8 cellular contexts compared by ENCODE assay signal in genomic region chr12:67161322-67161918, GRCh38.
A peak's percentile ranks its signal among the peaks of the same experiment; 100 is the strongest.
DNase-seq lines count a peak whose midpoint lies in the region; ATAC-seq, FAIRE-seq and TF ChIP-seq lines count a peak whose summit lies in the region.

No MANE protein-coding gene starts in this region.

- CTCF ChIA-PET in H1 (lab: Charles Lee; ENCODE audit: partially characterized antibody), result interaction anchor here (0.5 to 10.9 kb wide), 33 partner anchors 8 to 1745 kb away, joined by 3 to 89 read pairs (median 4); no protein-coding TSS in a partner anchor

- 92% methylated on average over 6 of the region's 6 CpGs; no CpG with 5 or more reads in 1 of the 2 experiments for WGBS in H1 (ENCODE audit: extremely low coverage in 1 of 2, insufficient coverage in 1 of 2, insufficient read length in 1 of 2, insufficient replicate concordance in 2 of 2, low coverage in 1 of 2, low lambda C conversion rate in 2 of 2, missing lambda C conversion rate in 1 of 2), 2 experiments

- DNase-seq in CD14-positive monocyte (ENCODE audit: low spot score) (no peak), SW480 (ENCODE audit: low spot score) (peak; percentile 5), H1 (ENCODE audit: low read depth in 1 of 2, low spot score in 2 of 2) (peak in 1 of 2 experiments; percentile 61), neural crest cell (ENCODE audit: low read depth, low spot score) (peak; percentile 40), sciatic nerve (ENCODE audit: low spot score) (no peak), vagina (ENCODE audit: extremely low spot score in 2 of 2) (no peak)

- peak; percentile 75 for ATAC-seq in GM18502 (IDR thresholded peaks at IDR 0.05; ENCODE audit: poor library complexity, unreplicated experiment)
- ATAC-seq in HG03432 (IDR thresholded peaks at IDR 0.05; ENCODE audit: unreplicated experiment), result peak; percentile 75
- ATAC-seq in sciatic nerve, result no peak

- H3K9me3 Mint-ChIP-seq in CD14-positive monocyte (no peaks in the 10 kb centered on the region), neural crest cell (peaks cover 2% of the 10 kb centered on the region)

- no peak overlapping the region for H2BK20ac ChIP-seq in H1 (ENCODE audit: low read length)

- no peaks in the 10 kb centered on the region for H3K79me1 ChIP-seq in H1 (ENCODE audit: low read depth, low read length)

- H3K79me2 ChIP-seq in H1 (ENCODE audit: control insufficient read depth in 1 of 2, insufficient read depth in 2 of 2, low read length in 2 of 2), result no peaks in the 10 kb centered on the region

- no peak overlapping the region for H4K8ac ChIP-seq in H1 (ENCODE audit: extremely low read depth, insufficient read depth, low read length)

- peaks cover 2 to 4% (median 4%) of the 10 kb centered on the region in 3 donors for H3K27me3 Mint-ChIP-seq in CD14-positive monocyte (ENCODE audit: low read depth in 3 of 3)
- H3K27me3 Mint-ChIP-seq in neural crest cell (ENCODE audit: low read depth), result peaks cover 8% of the 10 kb centered on the region

- no peak overlapping the region for H3K23ac ChIP-seq in H1 (ENCODE audit: insufficient read length)

- no peak overlapping the region for H3K4ac ChIP-seq in H1 (replicated peaks; ENCODE audit: insufficient read length, low read depth, low read length)

- peak; percentile 56 to 68 for TF ChIP-seq RAD21 in H1 (IDR thresholded peaks at IDR 0.05 in 1 of 2, conservative IDR thresholded peaks at IDR 0.05 in 1 of 2; ENCODE audit: low read depth in 2 of 2, low read length in 2 of 2)

- POLR2A ChIA-PET in H1 (lab: Charles Lee; ENCODE audit: partially characterized antibody), result no interaction called here

- TF ChIP-seq POLR2A in H1 (IDR thresholded peaks at IDR 0.05; ENCODE audit: control extremely low read depth in 1 of 2, low read depth in 2 of 2, low read length in 2 of 2) (no peak), vagina (IDR thresholded peaks at IDR 0.05) (no peak)

- no peak for TF ChIP-seq EP300 in H1 (IDR thresholded peaks at IDR 0.05; ENCODE audit: borderline replicate concordance in 1 of 2, low read depth in 2 of 2, low read length in 2 of 2)

- H2BK5ac ChIP-seq in H1 (ENCODE audit: low read depth, low read length), result no peak overlapping the region

- H3K36me3 Mint-ChIP-seq in CD14-positive monocyte (no peaks in the 10 kb centered on the region), neural crest cell (ENCODE audit: low read depth) (no peaks in the 10 kb centered on the region)

- no peak overlapping the region for H3K56ac ChIP-seq in H1 (replicated peaks; ENCODE audit: insufficient read length, low read depth, low read length)

- H4K91ac ChIP-seq in H1 (replicated peaks; ENCODE audit: insufficient read length, low read length), result no peak overlapping the region

- no peak overlapping the region for H2AK5ac ChIP-seq in H1 (ENCODE audit: low read depth, low read length)

- no peak overlapping the region for H4K5ac ChIP-seq in H1 (ENCODE audit: insufficient read length, low read depth, low read length)

- H3K14ac ChIP-seq in H1 (ENCODE audit: insufficient read length), result no peak overlapping the region

- H3K27me3 ChIP-seq in H1 (replicated peaks in 1 of 4; ENCODE audit: control insufficient read depth in 3 of 4, extremely low read depth in 1 of 4, insufficient read depth in 3 of 4, low read length in 3 of 4), result no peaks in the 10 kb centered on the region
- no peaks in the 10 kb centered on the region for H3K27me3 ChIP-seq in vagina

- no peak overlapping the region for H2BK12ac ChIP-seq in H1 (ENCODE audit: low read depth, low read length)

- H3K27ac Mint-ChIP-seq in CD14-positive monocyte, result no peak overlapping the region
- H3K27ac Mint-ChIP-seq in neural crest cell (ENCODE audit: unreplicated experiment), result no peak overlapping the region

- no peak overlapping the region for H3K18ac ChIP-seq in H1 (ENCODE audit: extremely low read depth, low read length)

- H3K27ac ChIP-seq in H1 (ENCODE audit: low read depth, low read length) (no peak overlapping the region), vagina (no peak overlapping the region)

- H3K4me1 ChIP-seq in H1 (replicated peaks in 1 of 4; ENCODE audit: control insufficient read depth in 3 of 4, insufficient read depth in 4 of 4, low read length in 3 of 4) (no peaks in the 10 kb centered on the region), vagina (no peaks in the 10 kb centered on the region)

- H2BK120ac ChIP-seq in H1 (replicated peaks; ENCODE audit: low read depth, low read length), result no peak overlapping the region

- no peaks in the 10 kb centered on the region for H3K9me3 ChIP-seq in H1 (ENCODE audit: insufficient read depth in 2 of 2, low read depth in 1 of 2, low read length in 1 of 2)
- H3K9me3 ChIP-seq in vagina, result no peaks in the 10 kb centered on the region

- H3K36me3 ChIP-seq in H1 (ENCODE audit: control insufficient read depth in 2 of 4, insufficient read depth in 4 of 4, low read length in 3 of 4) (no peaks in the 10 kb centered on the region), vagina (no peaks in the 10 kb centered on the region)

- H3K4me3 Mint-ChIP-seq in CD14-positive monocyte (no peak overlapping the region), neural crest cell (no peak overlapping the region)

- H3K4me1 Mint-ChIP-seq in CD14-positive monocyte, result no peaks in the 10 kb centered on the region
- no peaks in the 10 kb centered on the region for H3K4me1 Mint-ChIP-seq in neural crest cell

- TF ChIP-seq CTCF in CD14-positive monocyte (IDR thresholded peaks at IDR 0.05) (peak; percentile 32), H1 (IDR thresholded peaks at IDR 0.05; ENCODE audit: control extremely low read depth in 1 of 3, insufficient read depth in 1 of 3, low read depth in 1 of 3, low read length in 3 of 3) (peak in 2 of 3 experiments; percentile 55 to 70; a peak in 3 of 4 replicates), neural crest cell (conservative IDR thresholded peaks at IDR 0.05) (peak; percentile 65), vagina (IDR thresholded peaks at IDR 0.05) (no peak)

- FAIRE-seq in H1 (lab: Jason Lieb, UNC), result peak; percentile 52

- no peak overlapping the region for H3K9ac ChIP-seq in H1 (replicated peaks in 1 of 4; ENCODE audit: extremely low read depth in 1 of 4, low read depth in 3 of 4, low read length in 3 of 4)

- H3K23me2 ChIP-seq in H1 (ENCODE audit: low read depth, low read length), result no peaks in the 10 kb centered on the region

- H3K4me2 ChIP-seq in H1 (ENCODE audit: insufficient read depth in 1 of 2, low read depth in 2 of 2, low read length in 2 of 2), result no peak overlapping the region

- no peak overlapping the region for H2AFZ ChIP-seq in H1 (ENCODE audit: low read length)

- H3K4me3 ChIP-seq in H1 (ENCODE audit: extremely low read depth in 1 of 4, insufficient read depth in 2 of 4, low read depth in 3 of 4, low read length in 4 of 4) (no peak overlapping the region), vagina (no peak overlapping the region)

- intact Hi-C loops in CD14-positive monocyte (cut with micrococcal nuclease), result no loop called here
- intact Hi-C loops in sciatic nerve (cut with DNase I), result no loop called here
- intact Hi-C loops in vagina (cut with DNase I), result no loop called here

- H4K20me1 ChIP-seq in H1 (replicated peaks in 1 of 2; ENCODE audit: control insufficient read depth in 1 of 2, insufficient read depth in 2 of 2, low read length in 2 of 2), result no peaks in the 10 kb centered on the region

- no peak overlapping the region for H2BK15ac ChIP-seq in H1 (ENCODE audit: low read length)

TF ChIP-seq in H1, 55 proteins besides CTCF, POLR2A, EP300 and RAD21:
- TF ChIP-seq KDM4A (IDR thresholded peaks at IDR 0.05; ENCODE audit: low read depth, low read length, severe bottlenecking) (no peak), SUZ12 (IDR thresholded peaks at IDR 0.05; ENCODE audit: low read length) (no peak), EZH2 (IDR thresholded peaks at IDR 0.05; ENCODE audit: low read depth, low read length, severe bottlenecking) (no peak), ATF3 (IDR thresholded peaks at IDR 0.05; ENCODE audit: insufficient read depth, low read depth, low read length) (no peak), RFX5 (IDR thresholded peaks at IDR 0.05; ENCODE audit: borderline replicate concordance, low read depth, low read length) (no peak), NANOG (IDR thresholded peaks at IDR 0.05; ENCODE audit: insufficient read depth, low read depth, low read length, poor library complexity, severe bottlenecking) (no peak), HDAC6 (IDR thresholded peaks at IDR 0.05; ENCODE audit: low read depth, low read length) (no peak), TBP (IDR thresholded peaks at IDR 0.05; ENCODE audit: low read depth, low read length) (no peak), ATF2 (IDR thresholded peaks at IDR 0.05; ENCODE audit: low read length) (no peak)

Comparison
In these comparisons a context has a peak if more than half of its experiments do, and no peak if none do; other contexts are left out.
1. DNase-seq: peak in SW480 (single experiment) and neural crest cell (single experiment); none in CD14-positive monocyte (single experiment), sciatic nerve (single experiment) and vagina (0 of 2).
2. CTCF ChIP-seq: peak in CD14-positive monocyte (single experiment), H1 (2 of 3) and neural crest cell (single experiment); none in vagina (0 of 3).